Comparison of ENCODE assay signal across 1 cellular context in the genomic region with DNA sequence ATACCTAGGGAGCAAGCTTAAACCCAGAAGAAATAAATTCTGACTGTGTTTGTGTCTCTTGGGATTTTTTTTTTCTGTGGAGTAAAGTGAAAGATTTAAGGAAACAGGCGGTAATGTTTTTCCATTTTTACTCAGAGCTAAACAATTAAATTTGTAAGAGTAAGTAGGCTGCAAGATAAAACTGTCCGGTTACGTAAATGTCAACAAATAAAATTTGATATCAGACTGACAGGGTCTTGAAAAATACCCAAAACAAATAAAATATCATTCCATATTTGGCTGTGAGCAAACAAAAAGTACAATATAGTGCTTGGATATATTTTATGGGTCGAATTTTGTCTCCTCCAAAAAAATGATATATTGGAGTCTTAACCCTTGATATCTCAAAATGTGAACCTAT.
TF ChIP-seq lines count a peak whose summit lies in the region.

No MANE protein-coding gene starts in this region.

TF ChIP-seq in GM23338, 12 proteins besides CTCF, POLR2A, EP300 and RAD21 (continued from another document):
- no peak for TF ChIP-seq ZNF462 (CRISPR knock-in tag; IDR thresholded peaks at IDR 0.05)
- no peak for TF ChIP-seq NANOG (IDR thresholded peaks at IDR 0.05; ENCODE audit: borderline replicate concordance)
- TF ChIP-seq JUNB (IDR thresholded peaks at IDR 0.05; ENCODE audit: unreplicated experiment), result no peak
- TF ChIP-seq CREB1 (CRISPR knock-in tag; IDR thresholded peaks at IDR 0.05; ENCODE audit: low read depth), result no peak
- TF ChIP-seq EZH2phosphoT487 (IDR thresholded peaks at IDR 0.05; ENCODE audit: unreplicated experiment), result no peak
- TF ChIP-seq EZH2 (IDR thresholded peaks at IDR 0.05; ENCODE audit: low read depth, unreplicated experiment), result no peak
